ENCODE assay signal across 13 cellular contexts in genomic region chr22:27463121-27463520, GRCh38.
"Had no signal": no experiment of that assay in that cellular context is flagged by ENCODE, and none has a peak within 500 bp of the region (broad histone marks: within the 10 kb centered on the region; RNA-seq: fewer than 3 reads in every experiment).

No MANE protein-coding gene starts in this region.

- H3K4me3 ChIP-seq: ascending aorta, lung, tibial artery, uterus had no signal

- H3K36me3 ChIP-seq: ascending aorta, tibial artery, uterus had no signal

- H3K27ac ChIP-seq: uterus had no signal

- DNase-seq: activated effector memory CD4-positive, alpha-beta T cell treated with anti-CD3 and anti-CD28 coated beads, Interleukin-2, amount 50 U/mL, for 16 hours; activated naive CD4-positive, alpha-beta T cell treated with anti-CD3 and anti-CD28 coated beads, Interleukin-2, amount 50 U/mL, for 16 hours; activated T-cell treated with anti-CD3 and anti-CD28 coated beads, Interleukin-2, amount 50 U/mL, for 72 hours; cerebellar nuclear complex; effector memory CD8-positive, alpha-beta T cell; islet precursor cell; nephron progenitor cell; stimulated activated naive B cell treated with anti-CD40 and anti-IgM and Interleukin-4, amounts not matched to agents 10 μg/mL and 1 μg/mL and 100 μg/mL, for 72 hours; tibial artery; uterus had no signal

- H3K27me3 ChIP-seq: ascending aorta, tibial artery, uterus had no signal

- H3K4me1 ChIP-seq: uterus had no signal

- H3K9me3 ChIP-seq: tibial artery, uterus had no signal

- ATAC-seq: activated CD4-positive, CD25-positive, alpha-beta regulatory T cell treated with anti-CD3 and anti-CD28 coated beads, Interleukin-2, amount 50 U/mL, for 24 hours; activated T-cell treated with anti-CD3 and anti-CD28 coated beads, Interleukin-2, amount 50 U/mL, for 72 hours; effector memory CD8-positive, alpha-beta T cell; stimulated activated naive B cell treated with anti-CD40 and anti-IgM and Interleukin-4, amounts not matched to agents 10 μg/mL and 1 μg/mL and 100 μg/mL, for 72 hours had no signal
